Comparison of ENCODE assay signal across 9 cellular contexts in genomic region chr11:697811-698311, GRCh38. TPM values are rescaled to one million over a fixed set of nuclear protein-coding genes. Genes with fewer than 3 reads are reported as not detected.
DNase-seq lines count a peak whose midpoint lies in the region; ATAC-seq, FAIRE-seq and TF ChIP-seq lines count a peak whose summit lies in the region.
"Had no signal": no experiment of that assay in that cellular context is flagged by ENCODE, and none has a peak within 500 bp of the region (broad histone marks: within the 10 kb centered on the region; RNA-seq: fewer than 3 reads in every experiment).

No MANE protein-coding gene starts in this region.

- TF ChIP-seq CTCF in Panc1 (IDR thresholded peaks at IDR 0.05) = no peak
- no peak for TF ChIP-seq CTCF in sigmoid colon (IDR thresholded peaks at IDR 0.05)

- 84 to 88% methylated on average over 11 of the region's 11 CpGs for WGBS in sigmoid colon, 2 donors

- TF ChIP-seq EP300 in sigmoid colon (IDR thresholded peaks at IDR 0.05) = no peak

- TF ChIP-seq POLR2A in GM12891 (IDR thresholded peaks at IDR 0.05; ENCODE audit: low read depth, low read length) (no peak), sigmoid colon (IDR thresholded peaks at IDR 0.05) (no peak)

- no peaks in the 10 kb centered on the region for H3K9me3 ChIP-seq in Panc1 (ENCODE audit: control insufficient read depth, insufficient read depth, low read depth, low read length)
- no peaks in the 10 kb centered on the region for H3K9me3 ChIP-seq in sigmoid colon

- H3K4me1 ChIP-seq in Panc1 (ENCODE audit: control insufficient read depth, insufficient read depth, low read length) (peaks cover 48% of the 10 kb centered on the region), sigmoid colon (peaks cover 0 to 51% (median 42%) of the 10 kb centered on the region in 4 donors)

- intact Hi-C loops in Panc1 (cut with micrococcal nuclease; ENCODE audit: unreplicated experiment) (loop anchor here (2.0 kb wide), 1 partner anchor 67 kb away; no protein-coding TSS in a partner anchor), sigmoid colon (cut with DNase I) (loop anchor here (5.0 kb wide), 2 partner anchors 99 to 121 kb away; partner anchors contain the start of genes PHRF1 and SLC25A22)

- peak overlapping the region; percentile 75 to 78; a peak in 3 of 4 replicates for H3K4me3 ChIP-seq in Panc1 (ENCODE audit: low read depth in 2 of 2, low read length in 2 of 2)
- peak overlapping the region in 1 of 4 donors; percentile 88 for H3K4me3 ChIP-seq in sigmoid colon

- in situ Hi-C loops in Panc1 (cut with HindIII; ENCODE audit: low pct_unique_long_range_greater_than_20kb, low sequenced_read_pairs) = no loop called here

- H3K36me3 ChIP-seq in Panc1 (ENCODE audit: control insufficient read depth, insufficient read depth, low read length) (no peaks in the 10 kb centered on the region), sigmoid colon (peaks cover 0 to 39% (median 5%) of the 10 kb centered on the region in 4 donors)

- ATAC-seq in Panc1 = no peak
- no peak for ATAC-seq in GM18519 (IDR thresholded peaks at IDR 0.05; ENCODE audit: low FRiP score, unreplicated experiment)
- ATAC-seq in left lobe of liver = no peak

- H3K27ac ChIP-seq in Panc1 (ENCODE audit: low read length) (peak overlapping the region; percentile 96), epithelial cell of prostate (peak overlapping the region; percentile 98), sigmoid colon (peak overlapping the region; percentile 98 to 100 (median 99))

- FAIRE-seq in GM12891 (lab: Jason Lieb, UNC) = peak; percentile 47

- POLR2A ChIA-PET in Panc1 (lab: Charles Lee) = interaction anchor here (0.7 to 0.8 kb wide), 2 partner anchors 9 to 14 kb away, joined by 4 to 7 read pairs; no protein-coding TSS in a partner anchor

- no TSS peak for BruUV-seq in Panc1 (replicated peaks; lab: Mats Ljungman, UMichigan)

- H3K27me3 ChIP-seq in Panc1 (ENCODE audit: control insufficient read depth, insufficient read depth, low read length) (no peaks in the 10 kb centered on the region), sigmoid colon (no peaks in the 10 kb centered on the region)

- DNase-seq in GM12891 (ENCODE audit: insufficient read length, low spot score) (no peak), Panc1 (ENCODE audit: low read depth, low spot score) (no peak), epithelial cell of prostate (ENCODE audit: low read depth, low spot score) (no peak), sigmoid colon (no peak), amygdala (lab: John Stamatoyannopoulos, UW) (no peak), left lobe of liver (ENCODE audit: low spot score) (no peak)
- DNase-seq in activated CD4-positive, alpha-beta T cell treated with anti-CD3 and anti-CD28 coated beads, Interleukin-2, amount 50 U/mL, for 1 hour = no peak
- DNase-seq: SHP77 treated with DMSO at 0.1 percent for 48 hours had no signal

- CTCF ChIA-PET in Panc1 (lab: Charles Lee) = interaction anchor here (0.6 to 1.1 kb wide), 2 partner anchors 143 to 359 kb away, joined by 3 to 8 read pairs; no protein-coding TSS in a partner anchor

TF ChIP-seq in GM12891, 5 proteins besides CTCF, POLR2A, EP300 and RAD21:
- no peak for TF ChIP-seq POU2F2 (IDR thresholded peaks at IDR 0.05; ENCODE audit: low read depth, low read length)
- TF ChIP-seq PAX5 (IDR thresholded peaks at IDR 0.05; ENCODE audit: insufficient read depth, low read length, severe bottlenecking) = no peak
- TF ChIP-seq POLR2AphosphoS5 (IDR thresholded peaks at IDR 0.05; ENCODE audit: low read depth, low read length) = no peak
- TF ChIP-seq TAF1 (IDR thresholded peaks at IDR 0.05; ENCODE audit: low read depth, low read length) = no peak
- TF ChIP-seq SPI1 (IDR thresholded peaks at IDR 0.05; ENCODE audit: low read depth, low read length) = no peak
TF ChIP-seq in GM12891: peak in this region for 0.

RNA-seq across cellular contexts. Expression of gene TMEM80, which starts 2.2 kb away (rescaled TPM):
- polyA plus RNA-seq in GM12891 (2012; ENCODE audit: low read depth, missing spikeins) = 16.4 TPM
- total RNA-seq in Panc1 (2021; ENCODE audit: unreplicated experiment) (45.2 TPM), sigmoid colon (10 to 100 TPM; 20.9 to 41.5 (median 39.6) TPM), left lobe of liver (16.8 TPM)
- polyA plus RNA-seq in Panc1 (2012; ENCODE audit: insufficient read length) = 35.2 TPM
- polyA plus RNA-seq in sigmoid colon = 10 to 100 TPM in 2 of 3 donors, 1 to 10 TPM in 1; 7.9 to 27.6 (median 25.7) TPM

RNA-seq across cellular contexts. Expression of gene DEAF1, which starts 2.8 kb away (rescaled TPM):
- 21.8 TPM for polyA plus RNA-seq in GM12891 (2012; ENCODE audit: low read depth, missing spikeins)
- total RNA-seq in Panc1 (2021; ENCODE audit: unreplicated experiment) (105 TPM), sigmoid colon (10 to 100 TPM; 15.1 to 29.6 (median 22.2) TPM), left lobe of liver (14.8 TPM)
- 143 TPM for polyA plus RNA-seq in Panc1 (2012; ENCODE audit: insufficient read length)
- 10 to 100 TPM; 11.3 to 18.6 (median 14.4) TPM for polyA plus RNA-seq in sigmoid colon

RNA-seq across cellular contexts. Expression of gene EPS8L2, which starts 8.2 kb away (rescaled TPM):
- 11.6 TPM for polyA plus RNA-seq in GM12891 (2012; ENCODE audit: low read depth, missing spikeins)
- total RNA-seq in Panc1 (2021; ENCODE audit: unreplicated experiment) (256 TPM), sigmoid colon (10 to 100 TPM in 2 of 4 donors, 1 to 10 TPM in 2; 5.4 to 15.6 (median 11.6) TPM), left lobe of liver (190 TPM)
- polyA plus RNA-seq in Panc1 (2012; ENCODE audit: insufficient read length) = 495 TPM
- polyA plus RNA-seq in sigmoid colon = 100 to 1,000 TPM; 153 to 168 (median 155) TPM

RNA-seq across cellular contexts. Expression of gene TALDO1, which starts 49.4 kb away (rescaled TPM):
- 131 TPM for polyA plus RNA-seq in GM12891 (2012; ENCODE audit: low read depth, missing spikeins)
- total RNA-seq in Panc1 (2021; ENCODE audit: unreplicated experiment) = 257 TPM
- 397 TPM for polyA plus RNA-seq in Panc1 (2012; ENCODE audit: insufficient read length)
- 100 to 1,000 TPM in 2 of 4 donors, 10 to 100 TPM in 2; 94.6 to 133 (median 108) TPM for total RNA-seq in sigmoid colon
- polyA plus RNA-seq in sigmoid colon = 100 to 1,000 TPM; 142 to 177 (median 170) TPM
- 147 TPM for total RNA-seq in left lobe of liver

Comparison
In these comparisons a context has a peak if more than half of its experiments do, and no peak if none do; other contexts are left out.
1. RNA of gene EPS8L2, which starts 8.2 kb away (total RNA-seq): 256 TPM in Panc1 (single experiment) and 190 TPM in left lobe of liver (single experiment); 5.4 to 15.6 TPM in sigmoid colon; every median in the first group is over 10 times any median in the second.
2. Peak in every context shown above with its lines, with median percentiles within 50 percentile points of each other: H3K27ac ChIP-seq.